In genomic region chr10:109451879-109452278, GRCh38 we compare ENCODE assay signal across 23 cellular contexts.
A peak's percentile ranks its signal among the peaks of the same experiment; 100 is the strongest.
DNase-seq lines count a peak whose midpoint lies in the region; ATAC-seq, FAIRE-seq and TF ChIP-seq lines count a peak whose summit lies in the region.
"Had no signal": no experiment of that assay in that cellular context is flagged by ENCODE, and none has a peak within 500 bp of the region (broad histone marks: within the 10 kb centered on the region; RNA-seq: fewer than 3 reads in every experiment).

No MANE protein-coding gene starts in this region.

- H3K27me3 Mint-ChIP-seq in H9 (ENCODE audit: low read depth) (peaks cover 46% of the 10 kb centered on the region), endodermal cell (ENCODE audit: insufficient read depth) (peaks cover 25% of the 10 kb centered on the region)
- H3K27me3 Mint-ChIP-seq: IgD-negative memory B cell had no signal

- H3K27ac ChIP-seq in C4-2B (no peak overlapping the region), H9 (ENCODE audit: insufficient read length, low read depth, low read length) (no peak overlapping the region), Panc1 (ENCODE audit: low read length) (no peak overlapping the region), endodermal cell (ENCODE audit: low read depth, low read length) (no peak overlapping the region)
- H3K27ac ChIP-seq: GM23248 had no signal

- H3K36me3 ChIP-seq in Panc1 (ENCODE audit: control insufficient read depth, insufficient read depth, low read length) (no peaks in the 10 kb centered on the region), endodermal cell (ENCODE audit: control insufficient read depth, insufficient read depth, low read length) (no peaks in the 10 kb centered on the region)
- H3K36me3 ChIP-seq: MG63 had no signal

- no peak overlapping the region for H4K8ac ChIP-seq in H9 (replicated peaks; ENCODE audit: insufficient read length, low read depth, low read length)

- H3K9me3 ChIP-seq in H9 (ENCODE audit: control insufficient read depth, low read depth, low read length), result no peaks in the 10 kb centered on the region
- H3K9me3 ChIP-seq in Panc1 (ENCODE audit: control insufficient read depth, insufficient read depth, low read depth, low read length), result no peaks in the 10 kb centered on the region
- H3K9me3 ChIP-seq in endodermal cell (ENCODE audit: control insufficient read depth, low read length), result peaks cover 24% of the 10 kb centered on the region
- H3K9me3 ChIP-seq: MG63 had no signal

- BruUV-seq in Panc1 (replicated peaks; lab: Mats Ljungman, UMichigan), result no TSS peak

- peaks cover 8% of the 10 kb centered on the region for H3K23me2 ChIP-seq in H9 (ENCODE audit: insufficient read length, low read depth, low read length, poor library complexity, severe bottlenecking)

- no peaks in the 10 kb centered on the region for H3K79me1 ChIP-seq in H9 (ENCODE audit: insufficient read depth, low read depth, low read length, poor library complexity, severe bottlenecking)

- no peaks in the 10 kb centered on the region for H3K4me1 ChIP-seq in H9 (ENCODE audit: insufficient read depth, low read length)
- H3K4me1 ChIP-seq in Panc1 (ENCODE audit: control insufficient read depth, insufficient read depth, low read length), result no peaks in the 10 kb centered on the region
- H3K4me1 ChIP-seq in endodermal cell (ENCODE audit: control insufficient read depth, insufficient read depth, low read length), result no peaks in the 10 kb centered on the region

- no peak overlapping the region for H3K4ac ChIP-seq in H9 (ENCODE audit: low read depth, low read length)

- H2BK15ac ChIP-seq in H9 (ENCODE audit: low read depth, low read length), result no peak overlapping the region

- no peak overlapping the region for H4K91ac ChIP-seq in H9 (ENCODE audit: insufficient read length, low read depth, low read length)

- CTCF ChIA-PET in Panc1 (lab: Charles Lee), result no interaction called here

- no peak overlapping the region for H4K5ac ChIP-seq in H9 (ENCODE audit: insufficient read length, low read depth, low read length)

- H2BK120ac ChIP-seq in H9 (ENCODE audit: low read depth, low read length, poor library complexity, severe bottlenecking), result no peak overlapping the region

- H3K27ac Mint-ChIP-seq in H9, result no peak overlapping the region
- no peak overlapping the region for H3K27ac Mint-ChIP-seq in endodermal cell
- H3K27ac Mint-ChIP-seq: CD14-positive monocyte, IgD-negative memory B cell had no signal

- in situ Hi-C loops in Panc1 (cut with HindIII; ENCODE audit: low pct_unique_long_range_greater_than_20kb, low sequenced_read_pairs), result no loop called here

- H3K56ac ChIP-seq in H9 (ENCODE audit: insufficient read length, low read depth, low read length), result no peak overlapping the region

- H2AFZ ChIP-seq in H9 (ENCODE audit: low read length), result no peak overlapping the region
- H2AFZ ChIP-seq: GM23248 had no signal

- POLR2A ChIA-PET in Panc1 (lab: Charles Lee), result no interaction called here

- no peak overlapping the region for H2BK12ac ChIP-seq in H9 (ENCODE audit: insufficient read length, low read depth, low read length)

- no CpG with 5 or more reads among the region's 2 CpGs for WGBS in H9 (ENCODE audit: extremely low coverage, insufficient read length, low lambda C conversion rate)
- 78% methylated on average over 2 of the region's 2 CpGs; no CpG with 5 or more reads in 1 of the 2 experiments for WGBS in endodermal cell (ENCODE audit: insufficient coverage in 1 of 2, insufficient read length in 1 of 2), 2 experiments

- H3K14ac ChIP-seq in H9 (ENCODE audit: insufficient read depth, low read length), result no peak overlapping the region

- H3K4me2 ChIP-seq in H9 (ENCODE audit: insufficient read depth, insufficient read length, low read length), result no peak overlapping the region

- DNase-seq in H9, result no peak
- no peak for DNase-seq in Panc1 (ENCODE audit: low read depth, low spot score)
- no peak for DNase-seq in endodermal cell
- DNase-seq in GM12892 (ENCODE audit: insufficient read length), result no peak
- DNase-seq in NCI-H1105 (lab: John Stamatoyannopoulos, UW), result no peak
- DNase-seq in midbrain (lab: John Stamatoyannopoulos, UW), result no peak
- DNase-seq: DMS79 treated with DMSO at 0.1 percent for 48 hours; GM23248; Karpas-422; MG63; NCI-H1092; NCI-H146; NCI-H2029 treated with DMSO at 0.1 percent for 48 hours; NCI-H2171 treated with DMSO at 0.1 percent for 48 hours; NCI-H446 treated with DMSO at 0.1 percent for 48 hours; NCI-H69; NK-92 treated with Interleukin-12 subunit alpha and Interleukin-12 subunit beta, amount 100 ng/mL, for 24 hours; OCI-M1; RPMI8226; SHP77 treated with DMSO at 0.1 percent for 48 hours had no signal

- no peak overlapping the region for H3K4me3 Mint-ChIP-seq in H9
- no peak overlapping the region for H3K4me3 Mint-ChIP-seq in endodermal cell
- H3K4me3 Mint-ChIP-seq: CD14-positive monocyte, IgD-negative memory B cell had no signal

- no peak overlapping the region for H2BK5ac ChIP-seq in H9 (ENCODE audit: insufficient read length, low read length)

- no peak overlapping the region for H2AK5ac ChIP-seq in H9 (ENCODE audit: insufficient read length, low read length)

- no peak overlapping the region for H2BK20ac ChIP-seq in H9 (ENCODE audit: low read depth, low read length, poor library complexity, severe bottlenecking)

- no peak for ATAC-seq in Panc1

- H3K18ac ChIP-seq in H9 (ENCODE audit: insufficient read length, low read depth, low read length), result no peak overlapping the region

- no peak overlapping the region for H3K23ac ChIP-seq in H9 (ENCODE audit: insufficient read length, low read depth, low read length)

- no peak overlapping the region for H3T11ph ChIP-seq in H9 (ENCODE audit: low read length)

- H3K4me3 ChIP-seq in Panc1 (ENCODE audit: low read depth in 2 of 2, low read length in 2 of 2), result no peak overlapping the region
- H3K4me3 ChIP-seq in endodermal cell (ENCODE audit: low read length), result no peak overlapping the region
- H3K4me3 ChIP-seq: GM23248, MG63 had no signal

- FAIRE-seq in GM12892 (lab: Jason Lieb, UNC), result no peak

- no peaks in the 10 kb centered on the region; the same call in 1 of the 2 replicates for H3K27me3 ChIP-seq in H9 (ENCODE audit: insufficient read depth, low read length)
- no peaks in the 10 kb centered on the region for H3K27me3 ChIP-seq in Panc1 (ENCODE audit: control insufficient read depth, insufficient read depth, low read length)
- H3K27me3 ChIP-seq in endodermal cell (ENCODE audit: control insufficient read depth, insufficient read depth, low read length, poor library complexity, severe bottlenecking), result peaks cover 17% of the 10 kb centered on the region

- H3K36me3 Mint-ChIP-seq in H9 (ENCODE audit: insufficient read depth in 1 of 3, low read depth in 3 of 3), result no peaks in the 10 kb centered on the region
- H3K36me3 Mint-ChIP-seq in endodermal cell (ENCODE audit: low read depth), result no peaks in the 10 kb centered on the region
- H3K36me3 Mint-ChIP-seq: CD14-positive monocyte had no signal

- TF ChIP-seq CTCF in C4-2B (conservative IDR thresholded peaks at IDR 0.05) (peak; percentile 44), H9 (conservative IDR thresholded peaks at IDR 0.05) (peak; percentile 59), Panc1 (IDR thresholded peaks at IDR 0.05) (peak; percentile 29), endodermal cell (conservative IDR thresholded peaks at IDR 0.05) (peak; percentile 64)

- no peaks in the 10 kb centered on the region for H3K9me3 Mint-ChIP-seq in H9
- no peaks in the 10 kb centered on the region for H3K9me3 Mint-ChIP-seq in endodermal cell

- intact Hi-C loops in Panc1 (cut with micrococcal nuclease; ENCODE audit: unreplicated experiment), result no loop called here

- no peaks in the 10 kb centered on the region for H4K20me1 ChIP-seq in H9 (ENCODE audit: control insufficient read depth, insufficient read depth, insufficient read length)

- H3K4me1 Mint-ChIP-seq in H9, result peaks cover 16 to 32% of the 10 kb centered on the region in 2 experiments
- H3K4me1 Mint-ChIP-seq in endodermal cell, result peaks cover 47% of the 10 kb centered on the region
- H3K4me1 Mint-ChIP-seq: CD14-positive monocyte, IgD-negative memory B cell had no signal

- H3K9ac ChIP-seq in H9 (ENCODE audit: extremely low read depth, insufficient read length, low read length) (no peak overlapping the region), endodermal cell (ENCODE audit: extremely low read depth, low read length, poor library complexity, severe bottlenecking) (no peak overlapping the region)
- H3K9ac ChIP-seq: GM23248 had no signal

- no peaks in the 10 kb centered on the region for H3K79me2 ChIP-seq in H9 (ENCODE audit: insufficient read depth, low read length)

- no peak for TF ChIP-seq POLR2A in GM12892 (IDR thresholded peaks at IDR 0.05; ENCODE audit: low read depth, low read length)
